Comparison of ENCODE assay signal across 1 cellular context in genomic region chr7:102927303-102927933, GRCh38.
TF ChIP-seq lines count a peak whose summit lies in the region.

No MANE protein-coding gene starts in this region.

TF ChIP-seq in GM23338, 12 proteins besides CTCF, POLR2A, EP300 and RAD21 (continued from another document):
- TF ChIP-seq ZNF462 (CRISPR knock-in tag; IDR thresholded peaks at IDR 0.05) (no peak), EZH2phosphoT487 (IDR thresholded peaks at IDR 0.05; ENCODE audit: unreplicated experiment) (no peak), NANOG (IDR thresholded peaks at IDR 0.05; ENCODE audit: borderline replicate concordance) (no peak), EZH2 (IDR thresholded peaks at IDR 0.05; ENCODE audit: low read depth, unreplicated experiment) (no peak), STAT1 (IDR thresholded peaks at IDR 0.05; ENCODE audit: unreplicated experiment) (no peak), ETS1 (IDR thresholded peaks at IDR 0.05) (no peak)
